In the genomic region with DNA sequence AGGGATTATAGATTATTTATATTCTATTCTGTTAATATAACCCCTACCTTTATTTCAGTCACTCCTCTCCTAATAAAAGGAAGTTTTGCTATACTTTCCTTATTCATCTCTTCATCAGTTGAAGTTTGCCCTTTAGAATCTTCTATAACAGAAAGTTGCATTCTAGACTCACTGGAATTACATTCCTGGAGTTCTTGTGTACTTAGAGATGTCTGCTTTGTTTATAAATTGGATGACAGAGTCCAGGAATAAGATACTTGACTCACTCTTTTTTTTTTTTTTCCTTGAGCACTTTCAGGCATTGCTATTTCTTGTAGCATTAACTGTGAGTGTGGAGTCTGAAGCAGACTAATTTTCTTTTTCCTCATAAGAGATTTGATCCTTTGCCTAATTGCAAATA, we compare ENCODE assay signal across 17 cellular contexts.
DNase-seq lines count a peak whose midpoint lies in the region; ATAC-seq, FAIRE-seq and TF ChIP-seq lines count a peak whose summit lies in the region.
"Had no signal": no experiment of that assay in that cellular context is flagged by ENCODE, and none has a peak within 500 bp of the region (broad histone marks: within the 10 kb centered on the region; RNA-seq: fewer than 3 reads in every experiment).

No MANE protein-coding gene starts in this region.

- H3K9me3 ChIP-seq in fibroblast of lung (ENCODE audit: control insufficient read depth, insufficient read depth, low read depth, low read length), result no peaks in the 10 kb centered on the region
- H3K9me3 ChIP-seq: BLaER1 treated with 17β-estradiol and CSF1 and Interleukin-3, amounts not matched to agents 10 nM and 100 nM had no signal

- no peak overlapping the region for H2AFZ ChIP-seq in fibroblast of lung (ENCODE audit: low read length)

- H3K79me2 ChIP-seq in fibroblast of lung (ENCODE audit: control insufficient read depth, insufficient read depth, low read length), result no peaks in the 10 kb centered on the region

- H3K9me3 Mint-ChIP-seq in nephron progenitor cell, result no peaks in the 10 kb centered on the region
- H3K9me3 Mint-ChIP-seq in activated T-cell treated with anti-CD3 and anti-CD28 coated beads, Interleukin-2, amount 50 U/mL, for 72 hours, result peaks cover 0 to 2% of the 10 kb centered on the region in 2 donors
- H3K9me3 Mint-ChIP-seq: stimulated activated naive CD8-positive, alpha-beta T cell treated with anti-CD3 and anti-CD28 coated beads, Interleukin-15, Interleukin-2, amounts not matched to agents 100 ng/mL and 50 ng/mL, for 24 hours had no signal

- H3K4me1 ChIP-seq in fibroblast of lung (ENCODE audit: control insufficient read depth, extremely low read depth, insufficient read depth, low read length), result peaks cover 6% of the 10 kb centered on the region

- H3K4me3 ChIP-seq in BJ (ENCODE audit: low read depth, low read length), result no peak overlapping the region
- H3K4me3 ChIP-seq in fibroblast of lung (replicated peaks in 1 of 4; ENCODE audit: control extremely low read depth in 1 of 4, insufficient read depth in 1 of 4, low read depth in 3 of 4, low read length in 4 of 4), result no peak overlapping the region
- H3K4me3 ChIP-seq: BLaER1 treated with 17β-estradiol and CSF1 and Interleukin-3, amounts not matched to agents 10 nM and 100 nM; lung had no signal

- DNase-seq in BJ (ENCODE audit: low read depth) (peak; percentile 57), RCC 7860 (ENCODE audit: low spot score) (peak; percentile 56), fibroblast of lung (ENCODE audit: low read depth in 2 of 2) (peak; percentile 71 to 88), non-pigmented ciliary epithelial cell (ENCODE audit: low read depth) (peak; percentile 71), nephron progenitor cell (no peak), LoVo (ENCODE audit: low spot score) (no peak)
- no peak for DNase-seq in NK-92 treated with Interleukin-12 subunit alpha and Interleukin-12 subunit beta, amount 100 ng/mL, for 24 hours (lab: John Stamatoyannopoulos, UW)
- DNase-seq in activated T-cell treated with anti-CD3 and anti-CD28 coated beads, Interleukin-2, amount 50 U/mL, for 72 hours, result no peak
- DNase-seq: activated CD4-positive, alpha-beta T cell treated with anti-CD3 and anti-CD28 coated beads for 4 hours; cerebellar nuclear complex; MV-4-11; T-helper 2 cell had no signal

- POLR2A ChIA-PET in BJ (lab: Charles Lee), result no interaction called here

- H3K4me1 Mint-ChIP-seq in nephron progenitor cell, result no peaks in the 10 kb centered on the region
- H3K4me1 Mint-ChIP-seq in activated T-cell treated with anti-CD3 and anti-CD28 coated beads, Interleukin-2, amount 50 U/mL, for 72 hours (ENCODE audit: low read depth), result no peaks in the 10 kb centered on the region

- H3K27ac ChIP-seq in fibroblast of lung (ENCODE audit: insufficient read depth, low read length), result no peak overlapping the region
- H3K27ac ChIP-seq: BLaER1 treated with 17β-estradiol and CSF1 and Interleukin-3, amounts not matched to agents 10 nM and 100 nM; RWPE1 had no signal

- CTCF ChIA-PET in BJ (lab: Yijun Ruan, JAX), result no interaction called here

- H3K27ac Mint-ChIP-seq in nephron progenitor cell, result no peak overlapping the region
- H3K27ac Mint-ChIP-seq in activated T-cell treated with anti-CD3 and anti-CD28 coated beads, Interleukin-2, amount 50 U/mL, for 72 hours, result no peak overlapping the region
- H3K27ac Mint-ChIP-seq: activated naive CD8-positive, alpha-beta T cell; stimulated activated naive CD8-positive, alpha-beta T cell treated with anti-CD3 and anti-CD28 coated beads, Interleukin-15, Interleukin-2, amounts not matched to agents 100 ng/mL and 50 ng/mL, for 24 hours had no signal

- H3K27me3 Mint-ChIP-seq in nephron progenitor cell (ENCODE audit: low read depth, poor library complexity), result peaks cover 7% of the 10 kb centered on the region
- H3K27me3 Mint-ChIP-seq in activated T-cell treated with anti-CD3 and anti-CD28 coated beads, Interleukin-2, amount 50 U/mL, for 72 hours (ENCODE audit: low read depth), result no peaks in the 10 kb centered on the region
- H3K27me3 Mint-ChIP-seq: activated naive CD8-positive, alpha-beta T cell; stimulated activated naive CD8-positive, alpha-beta T cell treated with anti-CD3 and anti-CD28 coated beads, Interleukin-15, Interleukin-2, amounts not matched to agents 100 ng/mL and 50 ng/mL, for 24 hours had no signal

- H3K36me3 ChIP-seq in BJ (ENCODE audit: control insufficient read depth, insufficient read depth, low read length) (no peaks in the 10 kb centered on the region), fibroblast of lung (ENCODE audit: control insufficient read depth, insufficient read depth, low read length) (no peaks in the 10 kb centered on the region)
- H3K36me3 ChIP-seq: BLaER1 treated with 17β-estradiol and CSF1 and Interleukin-3, amounts not matched to agents 10 nM and 100 nM had no signal

- H3K4me3 Mint-ChIP-seq in nephron progenitor cell, result no peak overlapping the region
- no peak overlapping the region for H3K4me3 Mint-ChIP-seq in activated T-cell treated with anti-CD3 and anti-CD28 coated beads, Interleukin-2, amount 50 U/mL, for 72 hours
- H3K4me3 Mint-ChIP-seq: activated naive CD8-positive, alpha-beta T cell; stimulated activated naive CD8-positive, alpha-beta T cell treated with anti-CD3 and anti-CD28 coated beads, Interleukin-15, Interleukin-2, amounts not matched to agents 100 ng/mL and 50 ng/mL, for 24 hours had no signal

- no peaks in the 10 kb centered on the region for H3K36me3 Mint-ChIP-seq in nephron progenitor cell (ENCODE audit: low read depth)
- no peaks in the 10 kb centered on the region for H3K36me3 Mint-ChIP-seq in activated T-cell treated with anti-CD3 and anti-CD28 coated beads, Interleukin-2, amount 50 U/mL, for 72 hours (ENCODE audit: insufficient read depth in 2 of 2)
- H3K36me3 Mint-ChIP-seq: activated naive CD8-positive, alpha-beta T cell had no signal

- H4K20me1 ChIP-seq in fibroblast of lung (ENCODE audit: control insufficient read depth, extremely low read depth, insufficient read depth, low read length), result no peaks in the 10 kb centered on the region
- H4K20me1 ChIP-seq: BLaER1 treated with 17β-estradiol and CSF1 and Interleukin-3, amounts not matched to agents 10 nM and 100 nM had no signal

- peak overlapping the region; percentile 76 for H3K4me2 ChIP-seq in fibroblast of lung (ENCODE audit: extremely low read depth, insufficient read depth, low read length)
- H3K4me2 ChIP-seq: BLaER1 treated with 17β-estradiol and CSF1 and Interleukin-3, amounts not matched to agents 10 nM and 100 nM had no signal

- H3K9ac ChIP-seq in fibroblast of lung (ENCODE audit: insufficient read depth, low read length), result no peak overlapping the region
- H3K9ac ChIP-seq: BLaER1 treated with 17β-estradiol and CSF1 and Interleukin-3, amounts not matched to agents 10 nM and 100 nM had no signal

- no peak for TF ChIP-seq CTCF in BJ (IDR thresholded peaks at IDR 0.05; ENCODE audit: insufficient read depth, low read depth, low read length)
- no peak for TF ChIP-seq CTCF in fibroblast of lung (conservative IDR thresholded peaks at IDR 0.05 in 1 of 2, IDR thresholded peaks at IDR 0.05 in 1 of 2; ENCODE audit: low read depth in 1 of 2, low read length in 2 of 2)
- no peak for TF ChIP-seq CTCF in nephron progenitor cell (IDR thresholded peaks at IDR 0.05)

- no peaks in the 10 kb centered on the region for H3K27me3 ChIP-seq in BJ (ENCODE audit: control insufficient read depth, insufficient read depth, low read length)
- H3K27me3 ChIP-seq in fibroblast of lung (ENCODE audit: control insufficient read depth, insufficient read depth, low read length), result no peaks in the 10 kb centered on the region
- H3K27me3 ChIP-seq: BLaER1 treated with 17β-estradiol and CSF1 and Interleukin-3, amounts not matched to agents 10 nM and 100 nM had no signal

- no peak for ATAC-seq in activated T-cell treated with anti-CD3 and anti-CD28 coated beads, Interleukin-2, amount 50 U/mL, for 72 hours (replicated peaks in 1 of 2)

- no peak for FAIRE-seq in RCC 7860 (lab: Jason Lieb, UNC)

Comparison
In these comparisons a context has a peak if more than half of its experiments do, and no peak if none do; other contexts are left out.
1. DNase-seq: peak in BJ (single experiment), RCC 7860 (single experiment), fibroblast of lung (2 of 2) and non-pigmented ciliary epithelial cell (single experiment); none in nephron progenitor cell (single experiment), NK-92 treated with Interleukin-12 subunit alpha and Interleukin-12 subunit beta, amount 100 ng/mL, for 24 hours (single experiment), activated T-cell treated with anti-CD3 and anti-CD28 coated beads, Interleukin-2, amount 50 U/mL, for 72 hours (0 of 2) and LoVo (single experiment).